1 cellular context compared by ENCODE assay signal in the genomic region with DNA sequence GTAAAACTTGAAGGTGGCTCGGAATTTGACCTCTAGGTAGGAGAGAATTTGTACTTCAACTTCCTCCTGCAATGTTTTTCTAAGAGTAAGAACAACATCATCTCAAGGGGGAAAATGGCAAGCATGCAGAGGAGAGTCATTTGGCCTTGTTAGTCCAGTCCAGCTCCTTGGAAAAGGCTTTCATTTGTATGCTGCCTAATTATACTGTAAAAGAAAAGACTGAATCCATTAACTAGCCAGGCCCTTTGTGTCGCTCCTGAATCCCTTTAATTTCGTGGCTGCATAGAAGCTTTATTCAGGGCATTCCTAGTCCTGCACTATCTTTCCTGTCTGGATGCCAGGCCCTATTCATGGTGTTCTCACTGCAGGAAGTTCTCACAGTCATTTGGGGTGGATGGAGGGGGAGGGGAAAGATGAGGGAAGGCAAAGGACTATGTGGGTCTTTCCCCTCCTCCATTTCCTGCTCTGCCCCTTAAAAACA.
A peak's percentile ranks its signal among the peaks of the same experiment; 100 is the strongest.
TF ChIP-seq lines count a peak whose summit lies in the region.

No MANE protein-coding gene starts in this region.

TF ChIP-seq in GM23338, 12 proteins besides CTCF, POLR2A, EP300 and RAD21 (continued from another document):
- TF ChIP-seq, protein P1, sequence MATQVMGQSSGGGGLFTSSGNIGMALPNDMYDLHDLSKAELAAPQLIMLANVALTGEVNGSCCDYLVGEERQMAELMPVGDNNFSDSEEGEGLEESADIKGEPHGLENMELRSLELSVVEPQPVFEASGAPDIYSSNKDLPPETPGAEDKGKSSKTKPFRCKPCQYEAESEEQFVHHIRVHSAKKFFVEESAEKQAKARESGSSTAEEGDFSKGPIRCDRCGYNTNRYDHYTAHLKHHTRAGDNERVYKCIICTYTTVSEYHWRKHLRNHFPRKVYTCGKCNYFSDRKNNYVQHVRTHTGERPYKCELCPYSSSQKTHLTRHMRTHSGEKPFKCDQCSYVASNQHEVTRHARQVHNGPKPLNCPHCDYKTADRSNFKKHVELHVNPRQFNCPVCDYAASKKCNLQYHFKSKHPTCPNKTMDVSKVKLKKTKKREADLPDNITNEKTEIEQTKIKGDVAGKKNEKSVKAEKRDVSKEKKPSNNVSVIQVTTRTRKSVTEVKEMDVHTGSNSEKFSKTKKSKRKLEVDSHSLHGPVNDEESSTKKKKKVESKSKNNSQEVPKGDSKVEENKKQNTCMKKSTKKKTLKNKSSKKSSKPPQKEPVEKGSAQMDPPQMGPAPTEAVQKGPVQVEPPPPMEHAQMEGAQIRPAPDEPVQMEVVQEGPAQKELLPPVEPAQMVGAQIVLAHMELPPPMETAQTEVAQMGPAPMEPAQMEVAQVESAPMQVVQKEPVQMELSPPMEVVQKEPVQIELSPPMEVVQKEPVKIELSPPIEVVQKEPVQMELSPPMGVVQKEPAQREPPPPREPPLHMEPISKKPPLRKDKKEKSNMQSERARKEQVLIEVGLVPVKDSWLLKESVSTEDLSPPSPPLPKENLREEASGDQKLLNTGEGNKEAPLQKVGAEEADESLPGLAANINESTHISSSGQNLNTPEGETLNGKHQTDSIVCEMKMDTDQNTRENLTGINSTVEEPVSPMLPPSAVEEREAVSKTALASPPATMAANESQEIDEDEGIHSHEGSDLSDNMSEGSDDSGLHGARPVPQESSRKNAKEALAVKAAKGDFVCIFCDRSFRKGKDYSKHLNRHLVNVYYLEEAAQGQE (IDR thresholded peaks at IDR 0.05; ENCODE audit: unreplicated experiment): peak; percentile 22
- TF ChIP-seq ZNF331 (CRISPR knock-in tag; IDR thresholded peaks at IDR 0.05; ENCODE audit: low read depth) (no peak), NANOG (IDR thresholded peaks at IDR 0.05; ENCODE audit: borderline replicate concordance) (peak; percentile 78), JUNB (IDR thresholded peaks at IDR 0.05; ENCODE audit: unreplicated experiment) (no peak)
- TF ChIP-seq, protein P2, sequence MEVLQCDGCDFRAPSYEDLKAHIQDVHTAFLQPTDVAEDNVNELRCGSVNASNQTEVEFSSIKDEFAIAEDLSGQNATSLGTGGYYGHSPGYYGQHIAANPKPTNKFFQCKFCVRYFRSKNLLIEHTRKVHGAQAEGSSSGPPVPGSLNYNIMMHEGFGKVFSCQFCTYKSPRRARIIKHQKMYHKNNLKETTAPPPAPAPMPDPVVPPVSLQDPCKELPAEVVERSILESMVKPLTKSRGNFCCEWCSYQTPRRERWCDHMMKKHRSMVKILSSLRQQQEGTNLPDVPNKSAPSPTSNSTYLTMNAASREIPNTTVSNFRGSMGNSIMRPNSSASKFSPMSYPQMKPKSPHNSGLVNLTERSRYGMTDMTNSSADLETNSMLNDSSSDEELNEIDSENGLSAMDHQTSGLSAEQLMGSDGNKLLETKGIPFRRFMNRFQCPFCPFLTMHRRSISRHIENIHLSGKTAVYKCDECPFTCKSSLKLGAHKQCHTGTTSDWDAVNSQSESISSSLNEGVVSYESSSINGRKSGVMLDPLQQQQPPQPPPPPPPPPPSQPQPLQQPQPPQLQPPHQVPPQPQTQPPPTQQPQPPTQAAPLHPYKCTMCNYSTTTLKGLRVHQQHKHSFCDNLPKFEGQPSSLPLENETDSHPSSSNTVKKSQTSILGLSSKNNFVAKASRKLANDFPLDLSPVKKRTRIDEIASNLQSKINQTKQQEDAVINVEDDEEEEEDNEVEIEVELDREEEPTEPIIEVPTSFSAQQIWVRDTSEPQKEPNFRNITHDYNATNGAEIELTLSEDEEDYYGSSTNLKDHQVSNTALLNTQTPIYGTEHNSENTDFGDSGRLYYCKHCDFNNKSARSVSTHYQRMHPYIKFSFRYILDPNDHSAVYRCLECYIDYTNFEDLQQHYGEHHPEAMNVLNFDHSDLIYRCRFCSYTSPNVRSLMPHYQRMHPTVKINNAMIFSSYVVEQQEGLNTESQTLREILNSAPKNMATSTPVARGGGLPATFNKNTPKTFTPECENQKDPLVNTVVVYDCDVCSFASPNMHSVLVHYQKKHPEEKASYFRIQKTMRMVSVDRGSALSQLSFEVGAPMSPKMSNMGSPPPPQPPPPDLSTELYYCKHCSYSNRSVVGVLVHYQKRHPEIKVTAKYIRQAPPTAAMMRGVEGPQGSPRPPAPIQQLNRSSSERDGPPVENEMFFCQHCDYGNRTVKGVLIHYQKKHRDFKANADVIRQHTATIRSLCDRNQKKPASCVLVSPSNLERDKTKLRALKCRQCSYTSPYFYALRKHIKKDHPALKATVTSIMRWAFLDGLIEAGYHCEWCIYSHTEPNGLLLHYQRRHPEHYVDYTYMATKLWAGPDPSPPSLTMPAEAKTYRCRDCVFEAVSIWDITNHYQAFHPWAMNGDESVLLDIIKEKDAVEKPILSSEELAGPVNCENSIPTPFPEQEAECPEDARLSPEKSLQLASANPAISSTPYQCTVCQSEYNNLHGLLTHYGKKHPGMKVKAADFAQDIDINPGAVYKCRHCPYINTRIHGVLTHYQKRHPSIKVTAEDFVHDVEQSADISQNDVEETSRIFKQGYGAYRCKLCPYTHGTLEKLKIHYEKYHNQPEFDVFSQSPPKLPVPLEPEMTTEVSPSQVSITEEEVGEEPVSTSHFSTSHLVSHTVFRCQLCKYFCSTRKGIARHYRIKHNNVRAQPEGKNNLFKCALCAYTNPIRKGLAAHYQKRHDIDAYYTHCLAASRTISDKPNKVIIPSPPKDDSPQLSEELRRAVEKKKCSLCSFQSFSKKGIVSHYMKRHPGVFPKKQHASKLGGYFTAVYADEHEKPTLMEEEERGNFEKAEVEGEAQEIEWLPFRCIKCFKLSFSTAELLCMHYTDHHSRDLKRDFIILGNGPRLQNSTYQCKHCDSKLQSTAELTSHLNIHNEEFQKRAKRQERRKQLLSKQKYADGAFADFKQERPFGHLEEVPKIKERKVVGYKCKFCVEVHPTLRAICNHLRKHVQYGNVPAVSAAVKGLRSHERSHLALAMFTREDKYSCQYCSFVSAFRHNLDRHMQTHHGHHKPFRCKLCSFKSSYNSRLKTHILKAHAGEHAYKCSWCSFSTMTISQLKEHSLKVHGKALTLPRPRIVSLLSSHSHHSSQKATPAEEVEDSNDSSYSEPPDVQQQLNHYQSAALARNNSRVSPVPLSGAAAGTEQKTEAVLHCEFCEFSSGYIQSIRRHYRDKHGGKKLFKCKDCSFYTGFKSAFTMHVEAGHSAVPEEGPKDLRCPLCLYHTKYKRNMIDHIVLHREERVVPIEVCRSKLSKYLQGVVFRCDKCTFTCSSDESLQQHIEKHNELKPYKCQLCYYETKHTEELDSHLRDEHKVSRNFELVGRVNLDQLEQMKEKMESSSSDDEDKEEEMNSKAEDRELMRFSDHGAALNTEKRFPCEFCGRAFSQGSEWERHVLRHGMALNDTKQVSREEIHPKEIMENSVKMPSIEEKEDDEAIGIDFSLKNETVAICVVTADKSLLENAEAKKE (CRISPR knock-in tag; IDR thresholded peaks at IDR 0.05): peak; percentile 76; the same call in 1 of the 2 replicates
- TF ChIP-seq, protein P3, sequence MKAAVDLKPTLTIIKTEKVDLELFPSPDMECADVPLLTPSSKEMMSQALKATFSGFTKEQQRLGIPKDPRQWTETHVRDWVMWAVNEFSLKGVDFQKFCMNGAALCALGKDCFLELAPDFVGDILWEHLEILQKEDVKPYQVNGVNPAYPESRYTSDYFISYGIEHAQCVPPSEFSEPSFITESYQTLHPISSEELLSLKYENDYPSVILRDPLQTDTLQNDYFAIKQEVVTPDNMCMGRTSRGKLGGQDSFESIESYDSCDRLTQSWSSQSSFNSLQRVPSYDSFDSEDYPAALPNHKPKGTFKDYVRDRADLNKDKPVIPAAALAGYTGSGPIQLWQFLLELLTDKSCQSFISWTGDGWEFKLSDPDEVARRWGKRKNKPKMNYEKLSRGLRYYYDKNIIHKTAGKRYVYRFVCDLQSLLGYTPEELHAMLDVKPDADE (IDR thresholded peaks at IDR 0.05): peak; percentile 85
